In genomic region chr3:60810876-60811275, GRCh38 we compare ENCODE assay signal across 32 cellular contexts.
"Had no signal": no experiment of that assay in that cellular context is flagged by ENCODE, and none has a peak within 500 bp of the region (broad histone marks: within the 10 kb centered on the region; RNA-seq: fewer than 3 reads in every experiment).

No MANE protein-coding gene starts in this region.

- H3K4me3 ChIP-seq: adrenal gland, body of pancreas, cardiac muscle cell, colonic mucosa, gastroesophageal sphincter, heart right ventricle had no signal

- H3K4me1 Mint-ChIP-seq: activated CD4-positive, alpha-beta T cell treated with anti-CD3 and anti-CD28 coated beads for 36 hours; activated CD4-positive, alpha-beta T cell treated with anti-CD3 and anti-CD28 coated beads, Interleukin-2, amount 10 ng/mL, durations not matched to agents 24 days and 14 days; activated CD8-positive, alpha-beta memory T cell treated with anti-CD3 and anti-CD28 coated beads, Interleukin-2, amount 10 ng/mL, durations not matched to agents 7 days and 5 days; activated naive CD4-positive, alpha-beta T cell treated with anti-CD3 and anti-CD28 coated beads, Interleukin-2, amount 50 U/mL, for 24 hours; activated naive CD8-positive, alpha-beta T cell treated with anti-CD3 and anti-CD28 coated beads for 36 hours; activated naive CD8-positive, alpha-beta T cell treated with anti-CD3 and anti-CD28 coated beads, Interleukin-2, amount 50 U/mL, for 24 hours had no signal

- H3K27me3 Mint-ChIP-seq: activated CD4-positive, alpha-beta memory T cell treated with anti-CD3 and anti-CD28 coated beads for 36 hours; activated CD4-positive, alpha-beta T cell treated with anti-CD3 and anti-CD28 coated beads for 36 hours; activated CD4-positive, alpha-beta T cell treated with anti-CD3 and anti-CD28 coated beads, Interleukin-2, amount 10 ng/mL, durations not matched to agents 24 days and 14 days; activated CD8-positive, alpha-beta memory T cell treated with anti-CD3 and anti-CD28 coated beads, Interleukin-2, amount 10 ng/mL, durations not matched to agents 7 days and 5 days; activated naive CD4-positive, alpha-beta T cell treated with anti-CD3 and anti-CD28 coated beads, Interleukin-2, amount 50 U/mL, for 24 hours; activated naive CD8-positive, alpha-beta T cell treated with anti-CD3 and anti-CD28 coated beads for 36 hours; activated naive CD8-positive, alpha-beta T cell treated with anti-CD3 and anti-CD28 coated beads, Interleukin-2, amount 50 U/mL, for 24 hours had no signal

- H3K27ac ChIP-seq: adrenal gland, body of pancreas, cardiac muscle cell, colonic mucosa, gastroesophageal sphincter, heart right ventricle had no signal

- H3K27me3 ChIP-seq: adrenal gland, body of pancreas, cardiac muscle cell, colonic mucosa, gastroesophageal sphincter, heart right ventricle had no signal

- H3K9me3 Mint-ChIP-seq: activated T-helper 2 cell treated with anti-CD3 and anti-CD28 coated beads, Interferon-gamma antibody, Interleukin-2, Interleukin-4, amounts not matched to agents 10 μg/mL and 5 μg/mL and 100 μg/mL, durations not matched to agents 14 hours and 24 hours and 36 hours had no signal

- DNase-seq: activated CD4-positive, alpha-beta memory T cell treated with anti-CD3 and anti-CD28 coated beads for 36 hours; activated CD4-positive, alpha-beta T cell treated with anti-CD3 and anti-CD28 coated beads for 36 hours; activated CD4-positive, alpha-beta T cell treated with anti-CD3 and anti-CD28 coated beads, Interleukin-2, amount 10 ng/mL, durations not matched to agents 24 days and 14 days; activated CD4-positive, CD25-positive, alpha-beta regulatory T cell; activated CD4-positive, CD25-positive, alpha-beta regulatory T cell treated with anti-CD3 and anti-CD28 coated beads, Interleukin-2, amount 50 U/mL, for 72 hours; activated CD8-positive, alpha-beta memory T cell treated with anti-CD3 and anti-CD28 coated beads, Interleukin-2, amount 10 ng/mL, durations not matched to agents 7 days and 5 days; activated CD8-positive, alpha-beta memory T cell treated with anti-CD3 and anti-CD28 coated beads, Interleukin-2, amount 50 U/mL, for 4 hours; activated CD8-positive, alpha-beta T cell treated with anti-CD3 and anti-CD28 coated beads, Interleukin-2, amount 10 ng/mL, durations not matched to agents 7 days and 5 days; activated effector memory CD4-positive, alpha-beta T cell treated with anti-CD3 and anti-CD28 coated beads, Interleukin-2, amount 50 U/mL, for 16 hours; activated naive CD4-positive, alpha-beta T cell treated with anti-CD3 and anti-CD28 coated beads for 36 hours; activated naive CD8-positive, alpha-beta T cell treated with anti-CD3 and anti-CD28 coated beads for 36 hours; activated naive CD8-positive, alpha-beta T cell treated with anti-CD3 and anti-CD28 coated beads, Interleukin-2, amount 50 U/mL, for 24 hours; activated T-cell treated with anti-CD3 and anti-CD28 coated beads, Interleukin-2, amount 50 U/mL, for 1 hour; activated T-cell treated with anti-CD3 and anti-CD28 coated beads, Interleukin-2, amount 50 U/mL, for 48 hours; adrenal gland; amygdala; aorta; body of pancreas; central memory CD4-positive, alpha-beta T cell; cerebellar nuclear complex; colonic mucosa; effector CD8-positive, alpha-beta T cell; endodermal cell; foreskin melanocyte; heart right ventricle; T-helper 2 cell had no signal

- H3K4me1 ChIP-seq: adrenal gland, colonic mucosa, gastroesophageal sphincter had no signal

- H3K36me3 ChIP-seq: adrenal gland, cardiac muscle cell, colonic mucosa, gastroesophageal sphincter, heart right ventricle had no signal

- H3K4me3 Mint-ChIP-seq: activated CD4-positive, alpha-beta memory T cell treated with anti-CD3 and anti-CD28 coated beads for 36 hours; activated CD4-positive, alpha-beta T cell treated with anti-CD3 and anti-CD28 coated beads for 36 hours; activated CD4-positive, alpha-beta T cell treated with anti-CD3 and anti-CD28 coated beads, Interleukin-2, amount 10 ng/mL, durations not matched to agents 24 days and 14 days; activated CD8-positive, alpha-beta memory T cell treated with anti-CD3 and anti-CD28 coated beads, Interleukin-2, amount 10 ng/mL, durations not matched to agents 7 days and 5 days; activated CD8-positive, alpha-beta T cell treated with anti-CD3 and anti-CD28 coated beads, Interleukin-2, amount 10 ng/mL, durations not matched to agents 7 days and 5 days; activated naive CD4-positive, alpha-beta T cell treated with anti-CD3 and anti-CD28 coated beads for 36 hours; activated naive CD4-positive, alpha-beta T cell treated with anti-CD3 and anti-CD28 coated beads, Interleukin-2, amount 50 U/mL, for 24 hours; activated naive CD8-positive, alpha-beta T cell treated with anti-CD3 and anti-CD28 coated beads for 36 hours; activated naive CD8-positive, alpha-beta T cell treated with anti-CD3 and anti-CD28 coated beads, Interleukin-2, amount 50 U/mL, for 24 hours; activated T-helper 1 cell treated with anti-CD3 and anti-CD28 coated beads, Interleukin-12 subunit alpha, Interleukin-12 subunit beta, Interleukin-2, Interleukin-4 antibody, amounts not matched to agents 30 ng/mL and 10 ng/mL and 1 ng/mL, durations not matched to agents 14 hours and 24 hours and 36 hours; endodermal cell had no signal

- H3K9me3 ChIP-seq: adrenal gland, body of pancreas, colonic mucosa, gastroesophageal sphincter had no signal

- H3K27ac Mint-ChIP-seq: activated CD4-positive, alpha-beta memory T cell treated with anti-CD3 and anti-CD28 coated beads for 36 hours; activated CD4-positive, alpha-beta T cell treated with anti-CD3 and anti-CD28 coated beads for 36 hours; activated CD4-positive, alpha-beta T cell treated with anti-CD3 and anti-CD28 coated beads, Interleukin-2, amount 10 ng/mL, durations not matched to agents 24 days and 14 days; activated CD8-positive, alpha-beta memory T cell treated with anti-CD3 and anti-CD28 coated beads, Interleukin-2, amount 10 ng/mL, durations not matched to agents 7 days and 5 days; activated CD8-positive, alpha-beta T cell treated with anti-CD3 and anti-CD28 coated beads, Interleukin-2, amount 10 ng/mL, durations not matched to agents 7 days and 5 days; activated naive CD4-positive, alpha-beta T cell treated with anti-CD3 and anti-CD28 coated beads for 36 hours; activated naive CD4-positive, alpha-beta T cell treated with anti-CD3 and anti-CD28 coated beads, Interleukin-2, amount 50 U/mL, for 24 hours; activated naive CD8-positive, alpha-beta T cell treated with anti-CD3 and anti-CD28 coated beads for 36 hours; activated naive CD8-positive, alpha-beta T cell treated with anti-CD3 and anti-CD28 coated beads, Interleukin-2, amount 50 U/mL, for 24 hours; activated T-helper 1 cell treated with anti-CD3 and anti-CD28 coated beads, Interleukin-12 subunit alpha, Interleukin-12 subunit beta, Interleukin-2, Interleukin-4 antibody, amounts not matched to agents 30 ng/mL and 10 ng/mL and 1 ng/mL, durations not matched to agents 14 hours and 24 hours and 36 hours; activated T-helper 2 cell treated with anti-CD3 and anti-CD28 coated beads, Interferon-gamma antibody, Interleukin-2, Interleukin-4, amounts not matched to agents 10 μg/mL and 5 μg/mL and 100 μg/mL, durations not matched to agents 14 hours and 24 hours and 36 hours; endodermal cell had no signal

- H3K36me3 Mint-ChIP-seq: activated CD4-positive, alpha-beta memory T cell treated with anti-CD3 and anti-CD28 coated beads for 36 hours; activated CD8-positive, alpha-beta memory T cell treated with anti-CD3 and anti-CD28 coated beads, Interleukin-2, amount 10 ng/mL, durations not matched to agents 7 days and 5 days; activated naive CD4-positive, alpha-beta T cell treated with anti-CD3 and anti-CD28 coated beads, Interleukin-2, amount 50 U/mL, for 24 hours; activated naive CD8-positive, alpha-beta T cell treated with anti-CD3 and anti-CD28 coated beads for 36 hours had no signal

- ATAC-seq: activated CD4-positive, alpha-beta T cell treated with anti-CD3 and anti-CD28 coated beads for 36 hours; activated CD8-positive, alpha-beta memory T cell treated with anti-CD3 and anti-CD28 coated beads, Interleukin-2, amount 10 ng/mL, durations not matched to agents 7 days and 5 days; activated CD8-positive, alpha-beta T cell treated with anti-CD3 and anti-CD28 coated beads, Interleukin-2, amount 10 ng/mL, durations not matched to agents 7 days and 5 days; activated naive CD8-positive, alpha-beta T cell treated with anti-CD3 and anti-CD28 coated beads, Interleukin-2, amount 50 U/mL, for 24 hours; body of pancreas; esophagus mucosa; gastroesophageal sphincter; heart right ventricle had no signal
